Comparison of ENCODE assay signal across 8 cellular contexts in the genomic region with DNA sequence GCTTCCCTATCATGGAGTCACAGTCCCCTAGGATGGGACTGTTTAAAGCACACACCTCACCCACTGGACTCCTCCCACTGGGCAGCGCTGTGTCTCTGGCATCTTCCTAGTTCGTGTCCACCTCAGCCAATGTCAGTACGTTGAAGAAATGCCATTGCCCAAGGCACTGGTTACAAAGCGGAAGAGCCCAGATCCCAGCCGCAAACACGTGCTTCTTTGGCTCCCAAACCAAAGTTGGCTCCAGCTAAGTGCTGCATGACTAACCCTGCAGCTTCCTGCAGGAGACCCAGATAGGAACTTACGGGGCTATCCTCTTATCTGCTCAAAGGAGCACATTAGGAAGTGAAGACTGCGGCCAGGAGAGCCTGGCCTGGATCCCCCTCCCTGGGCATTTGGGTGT. TPM values are rescaled to one million over a fixed set of nuclear protein-coding genes. Genes with fewer than 3 reads are reported as not detected.
DNase-seq lines count a peak whose midpoint lies in the region; ATAC-seq and TF ChIP-seq lines count a peak whose summit lies in the region.

No MANE protein-coding gene starts in this region.

- intact Hi-C loops in breast epithelium (cut with DNase I; ENCODE audit: low total_unique reads), result no loop called here

- H3K36me3 Mint-ChIP-seq in GM23338 (ENCODE audit: low read depth), result no peaks in the 10 kb centered on the region

- H3K27ac Mint-ChIP-seq in GM23338, result no peak overlapping the region

- no peaks in the 10 kb centered on the region for H3K9me3 Mint-ChIP-seq in GM23338

- TF ChIP-seq POLR2A in breast epithelium (IDR thresholded peaks at IDR 0.05), result no peak

- no peaks in the 10 kb centered on the region for H3K27me3 ChIP-seq in Loucy (ENCODE audit: insufficient read depth, low read length, poor library complexity, severe bottlenecking)
- H3K27me3 ChIP-seq in breast epithelium, result no peaks in the 10 kb centered on the region
- no peaks in the 10 kb centered on the region for H3K27me3 ChIP-seq in GM23338 (ENCODE audit: insufficient read depth)

- no peaks in the 10 kb centered on the region for H3K4me1 Mint-ChIP-seq in GM23338

- ATAC-seq in HG03460 (IDR thresholded peaks at IDR 0.05; ENCODE audit: unreplicated experiment) (no peak), GM23338 (no peak)

- H3K4me2 ChIP-seq in Loucy (ENCODE audit: low read depth, low read length, poor library complexity, severe bottlenecking) (peak overlapping the region; percentile 11), GM23338 (no peak overlapping the region)

- no peak overlapping the region for H3K9ac ChIP-seq in Loucy (ENCODE audit: low read depth, low read length, poor library complexity, severe bottlenecking)

- H3K9me2 ChIP-seq in Loucy (replicated peaks; ENCODE audit: low read depth, low read length), result no peaks in the 10 kb centered on the region
- no peaks in the 10 kb centered on the region for H3K9me2 ChIP-seq in GM23338 (ENCODE audit: insufficient read depth)

- H3K4me3 ChIP-seq in Loucy (ENCODE audit: low read length, poor library complexity, severe bottlenecking) (no peak overlapping the region), breast epithelium (peak overlapping the region in 1 of 3 donors; percentile 49), GM23338 (no peak overlapping the region)

- no peak overlapping the region for H3K4me3 Mint-ChIP-seq in GM23338

- H3K36me3 ChIP-seq in Loucy (ENCODE audit: insufficient read depth, low read length) (no peaks in the 10 kb centered on the region), breast epithelium (no peaks in the 10 kb centered on the region), GM23338 (ENCODE audit: insufficient read depth) (no peaks in the 10 kb centered on the region)

- H3K27ac ChIP-seq in breast epithelium (peak overlapping the region; percentile 62 to 89), GM23338 (ENCODE audit: low read depth) (no peak overlapping the region)

- H3K4me1 ChIP-seq in Loucy (ENCODE audit: insufficient read depth, low read length, poor library complexity, severe bottlenecking) (peaks cover 16% of the 10 kb centered on the region), breast epithelium (peaks cover 19% of the 10 kb centered on the region in 2 donors), GM23338 (ENCODE audit: insufficient read depth) (no peaks in the 10 kb centered on the region)

- no peak for TF ChIP-seq CTCF in Loucy (conservative IDR thresholded peaks at IDR 0.05; ENCODE audit: low read length)
- no peak for TF ChIP-seq CTCF in breast epithelium (IDR thresholded peaks at IDR 0.05)
- no peak for TF ChIP-seq CTCF in GM23338 (conservative IDR thresholded peaks at IDR 0.05; ENCODE audit: low read depth in 2 of 2)

- peaks cover 4% of the 10 kb centered on the region for H3K27me3 Mint-ChIP-seq in GM23338 (ENCODE audit: insufficient read depth, low read depth, poor library complexity)

- H3K9me3 ChIP-seq in Loucy (ENCODE audit: insufficient read depth, low read depth, low read length) (no peaks in the 10 kb centered on the region), breast epithelium (no peaks in the 10 kb centered on the region)

- no peaks in the 10 kb centered on the region for H3K79me2 ChIP-seq in Loucy (ENCODE audit: insufficient read depth, low read length)
- H3K79me2 ChIP-seq in GM23338 (replicated peaks; ENCODE audit: insufficient read depth), result no peaks in the 10 kb centered on the region

- no peaks in the 10 kb centered on the region for H4K20me1 ChIP-seq in Loucy (ENCODE audit: insufficient read depth, low read length, poor library complexity, severe bottlenecking)
- H4K20me1 ChIP-seq in GM23338 (replicated peaks; ENCODE audit: insufficient read depth), result no peaks in the 10 kb centered on the region

- H2AFZ ChIP-seq in Loucy (ENCODE audit: low read length) (no peak overlapping the region), GM23338 (no peak overlapping the region)

- DNase-seq in AG08396 (ENCODE audit: low spot score) (peak; percentile 91), breast epithelium (ENCODE audit: low spot score in 2 of 2) (peak; percentile 81 to 92), lung microvascular endothelial cell (ENCODE audit: low read depth in 2 of 2) (peak; percentile 87 to 95), retina (no peak), NCI-H2171 treated with DMSO at 0.1 percent for 48 hours (lab: John Stamatoyannopoulos, UW) (no peak), GM23338 (ENCODE audit: low spot score) (no peak)

- no peaks in the 10 kb centered on the region for H3F3A ChIP-seq in Loucy (ENCODE audit: low read depth)
- H3F3A ChIP-seq in GM23338 (replicated peaks; ENCODE audit: low read depth), result no peaks in the 10 kb centered on the region

TF ChIP-seq in GM23338, 12 proteins besides CTCF, POLR2A, EP300 and RAD21 (continues in another document):
- TF ChIP-seq JUNB (IDR thresholded peaks at IDR 0.05; ENCODE audit: unreplicated experiment) (no peak), POLR2AphosphoS5 (IDR thresholded peaks at IDR 0.05; ENCODE audit: low read depth) (no peak), ZNF331 (CRISPR knock-in tag; IDR thresholded peaks at IDR 0.05; ENCODE audit: low read depth) (no peak), ZNF462 (CRISPR knock-in tag; IDR thresholded peaks at IDR 0.05) (no peak)

RNA-seq across cellular contexts. Expression of gene SYNE3, which starts 9.3 kb away (rescaled TPM):
- total RNA-seq in breast epithelium (100 to 1,000 TPM in 1 of 3 donors, 10 to 100 TPM in 2; 13.5 to 112 (median 22.0) TPM), lung microvascular endothelial cell (12.0 and 12.5 TPM in 2 replicates)
- total RNA-seq in GM23338 (2014; rRNA removed; shearing (Covaris generic)), result under 0.01 and 0.03 TPM in 2 replicates
- polyA plus RNA-seq in GM23338 (2016; fragmentation: Nextera tagmentation; extraction: Ambion mirVana), result 0.02 TPM in 1 of 2 replicates, not detected in the other

RNA-seq across cellular contexts. Expression of gene GLRX5, which starts 27.7 kb away (rescaled TPM):
- total RNA-seq in breast epithelium (10 to 100 TPM; 29.1 to 36.1 (median 33.6) TPM), lung microvascular endothelial cell (31.8 and 32.9 TPM in 2 replicates)
- 91.4 and 96.6 TPM in 2 replicates for total RNA-seq in GM23338 (2014; rRNA removed; shearing (Covaris generic))
- polyA plus RNA-seq in GM23338 (2016; fragmentation: Nextera tagmentation; extraction: Ambion mirVana), result 130 and 135 TPM in 2 replicates

Comparison
In these comparisons a context has a peak if more than half of its experiments do, and no peak if none do; other contexts are left out.
1. DNase-seq: peak in AG08396 (single experiment), breast epithelium (2 of 2) and lung microvascular endothelial cell (2 of 2); none in retina (single experiment), NCI-H2171 treated with DMSO at 0.1 percent for 48 hours (single experiment) and GM23338 (single experiment).
2. RNA of gene SYNE3, which starts 9.3 kb away (total RNA-seq): 13.5 to 112 TPM in breast epithelium and 12.0 to 12.5 TPM in lung microvascular endothelial cell; under 0.01 to 0.03 TPM in GM23338; every median in the first group is over 10 times any median in the second.